ENCODE assay signal across 8 cellular contexts in the genomic region with DNA sequence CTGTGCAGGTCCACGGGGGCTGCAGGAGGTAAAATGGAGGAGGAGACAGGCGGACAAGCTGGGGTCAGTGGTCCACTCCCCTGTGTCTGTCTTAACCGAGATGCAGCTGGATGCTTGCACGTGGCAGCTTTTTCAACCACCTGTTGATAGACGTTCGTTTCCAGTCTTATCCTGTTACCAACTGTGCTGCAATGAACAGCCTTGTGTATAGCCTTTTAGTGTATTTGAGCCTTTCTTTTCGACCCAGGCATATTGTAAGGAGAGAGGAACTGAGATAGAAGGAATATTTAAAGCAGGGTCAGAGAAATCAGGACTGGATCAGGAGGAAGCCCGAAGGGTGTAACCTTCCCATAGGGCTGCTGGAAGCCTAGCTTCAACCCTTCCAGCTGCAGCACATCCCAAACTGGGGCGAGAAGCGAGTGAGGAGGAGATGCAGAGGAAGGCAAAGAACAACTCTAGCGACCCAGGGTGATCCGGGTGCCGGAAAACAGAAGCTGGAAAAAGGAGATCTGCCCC. TPM values are rescaled to one million over a fixed set of nuclear protein-coding genes. Genes with fewer than 3 reads are reported as not detected.
DNase-seq lines count a peak whose midpoint lies in the region; ATAC-seq, FAIRE-seq and TF ChIP-seq lines count a peak whose summit lies in the region.

No MANE protein-coding gene starts in this region.

- peaks cover 60% of the 10 kb centered on the region for H3K27me3 Mint-ChIP-seq in stimulated activated naive CD8-positive, alpha-beta T cell treated with anti-CD3 and anti-CD28 coated beads, Interleukin-15, Interleukin-2, amounts not matched to agents 100 ng/mL and 50 ng/mL, for 24 hours
- peaks cover 70% of the 10 kb centered on the region for H3K27me3 Mint-ChIP-seq in astrocyte (ENCODE audit: low read depth, unreplicated experiment)

- H2AFZ ChIP-seq in astrocyte (ENCODE audit: low read depth, low read length) = peak overlapping the region; percentile 87

- peak overlapping the region; percentile 87 for H3K4me2 ChIP-seq in astrocyte (ENCODE audit: low read length)

- no peaks in the 10 kb centered on the region for H4K20me1 ChIP-seq in astrocyte (ENCODE audit: insufficient read depth, low read length)

- no peak for TF ChIP-seq POLR2A in stomach (IDR thresholded peaks at IDR 0.05)

- H3K27ac Mint-ChIP-seq in stimulated activated naive CD8-positive, alpha-beta T cell treated with anti-CD3 and anti-CD28 coated beads, Interleukin-15, Interleukin-2, amounts not matched to agents 100 ng/mL and 50 ng/mL, for 24 hours = peak overlapping the region; percentile 56
- H3K27ac Mint-ChIP-seq in astrocyte (ENCODE audit: unreplicated experiment) = peak overlapping the region; percentile 15

- H3K4me3 Mint-ChIP-seq in stimulated activated naive CD8-positive, alpha-beta T cell treated with anti-CD3 and anti-CD28 coated beads, Interleukin-15, Interleukin-2, amounts not matched to agents 100 ng/mL and 50 ng/mL, for 24 hours = peak overlapping the region; percentile 75
- H3K4me3 Mint-ChIP-seq in astrocyte (ENCODE audit: unreplicated experiment) = peak overlapping the region; percentile 79

- 1 to 3% (median 3%) methylated on average over 13 of the region's 13 CpGs for WGBS in stomach, 5 donors

- no peaks in the 10 kb centered on the region for H3K36me3 ChIP-seq in astrocyte (ENCODE audit: insufficient read depth, low read length)
- no peaks in the 10 kb centered on the region for H3K36me3 ChIP-seq in kidney (ENCODE audit: control insufficient read depth in 1 of 2, insufficient read depth in 2 of 2, low read length in 2 of 2)
- H3K36me3 ChIP-seq in stomach = no peaks in the 10 kb centered on the region

- no peaks in the 10 kb centered on the region for H3K79me2 ChIP-seq in astrocyte (ENCODE audit: insufficient read depth, low read length)

- peaks cover 13% of the 10 kb centered on the region for H3K4me1 ChIP-seq in astrocyte (ENCODE audit: insufficient read depth, low read length)
- peaks cover 13 to 23% of the 10 kb centered on the region in 2 donors for H3K4me1 ChIP-seq in kidney (ENCODE audit: control insufficient read depth in 1 of 2, insufficient read depth in 1 of 2, low read depth in 1 of 2, low read length in 2 of 2)
- peaks cover 30 to 56% (median 38%) of the 10 kb centered on the region in 4 donors for H3K4me1 ChIP-seq in stomach

- no peak for ATAC-seq in stimulated activated naive CD8-positive, alpha-beta T cell treated with anti-CD3 and anti-CD28 coated beads, Interleukin-15, Interleukin-2, amounts not matched to agents 100 U/mL and 50 U/mL, for 24 hours

- no peak for TF ChIP-seq EP300 in stomach (IDR thresholded peaks at IDR 0.05)

- no peak for FAIRE-seq in astrocyte (lab: Jason Lieb, UNC)
- FAIRE-seq in kidney (lab: Jason Lieb, UNC) = no peak

- H3K9ac ChIP-seq in astrocyte (ENCODE audit: low read length) = no peak overlapping the region
- peak overlapping the region in 1 of 2 donors; percentile 37 for H3K9ac ChIP-seq in kidney (ENCODE audit: low read length in 2 of 2)

- no peak for TF ChIP-seq CTCF in astrocyte (IDR thresholded peaks at IDR 0.05; ENCODE audit: insufficient read depth, low read depth, low read length)
- TF ChIP-seq CTCF in kidney (IDR thresholded peaks at IDR 0.05; ENCODE audit: borderline replicate concordance, extremely low read depth, insufficient read depth) = no peak
- no peak for TF ChIP-seq CTCF in stomach (IDR thresholded peaks at IDR 0.05)

- peaks cover 54% of the 10 kb centered on the region for H3K4me1 Mint-ChIP-seq in stimulated activated naive CD8-positive, alpha-beta T cell treated with anti-CD3 and anti-CD28 coated beads, Interleukin-15, Interleukin-2, amounts not matched to agents 100 ng/mL and 50 ng/mL, for 24 hours (ENCODE audit: low read depth)
- H3K4me1 Mint-ChIP-seq in astrocyte (ENCODE audit: low read depth, unreplicated experiment) = peaks cover 7% of the 10 kb centered on the region

- no peaks in the 10 kb centered on the region for H3K9me3 Mint-ChIP-seq in stimulated activated naive CD8-positive, alpha-beta T cell treated with anti-CD3 and anti-CD28 coated beads, Interleukin-15, Interleukin-2, amounts not matched to agents 100 ng/mL and 50 ng/mL, for 24 hours
- no peaks in the 10 kb centered on the region for H3K9me3 Mint-ChIP-seq in astrocyte (ENCODE audit: unreplicated experiment)

- peak overlapping the region; percentile 46 for H3K4me3 ChIP-seq in astrocyte (ENCODE audit: insufficient read depth, low read depth, low read length)
- peak overlapping the region; percentile 57 to 63 for H3K4me3 ChIP-seq in kidney (ENCODE audit: low read length in 2 of 2)
- H3K4me3 ChIP-seq in stomach = peak overlapping the region; percentile 39 to 50 (median 48)

- no peak for DNase-seq in stimulated activated naive CD8-positive, alpha-beta T cell treated with anti-CD3 and anti-CD28 coated beads, Interleukin-15, Interleukin-2, amounts not matched to agents 100 U/mL and 50 U/mL, for 24 hours
- DNase-seq in astrocyte (ENCODE audit: low read depth) (no peak), kidney (no peak), stomach (no peak), NCI-H2196 (lab: John Stamatoyannopoulos, UW; ENCODE audit: unreplicated experiment) (no peak), EL (no peak), A172 (ENCODE audit: low spot score) (no peak)

- H3K27me3 ChIP-seq in astrocyte (ENCODE audit: insufficient read depth, low read length) (peaks cover 65% of the 10 kb centered on the region), stomach (peaks cover 4 to 81% (median 13%) of the 10 kb centered on the region in 3 donors)

- H3K9me3 ChIP-seq in astrocyte (ENCODE audit: insufficient read depth, low read depth, low read length) (peaks cover 3% of the 10 kb centered on the region), kidney (ENCODE audit: control insufficient read depth in 1 of 2, low read length in 2 of 2) (no peaks in the 10 kb centered on the region), stomach (no peaks in the 10 kb centered on the region)

- H3K27ac ChIP-seq in astrocyte (ENCODE audit: low read depth, low read length) = no peak overlapping the region
- no peak overlapping the region for H3K27ac ChIP-seq in kidney (ENCODE audit: low read depth in 2 of 2, low read length in 2 of 2)
- peak overlapping the region; percentile 67 to 82 (median 80) for H3K27ac ChIP-seq in stomach

- intact Hi-C loops in kidney (cut with DNase I) = no loop called here
- intact Hi-C loops in stomach (cut with DNase I; ENCODE audit: low total_unique reads) = no loop called here

- no peaks in the 10 kb centered on the region for H3K36me3 Mint-ChIP-seq in stimulated activated naive CD8-positive, alpha-beta T cell treated with anti-CD3 and anti-CD28 coated beads, Interleukin-15, Interleukin-2, amounts not matched to agents 100 ng/mL and 50 ng/mL, for 24 hours (ENCODE audit: low read depth)
- H3K36me3 Mint-ChIP-seq in astrocyte (ENCODE audit: low read depth, unreplicated experiment) = no peaks in the 10 kb centered on the region

RNA-seq across cellular contexts. Expression of a gene that starts 11.4 kb away (rescaled TPM):
- not detected in 2 replicates for total RNA-seq in astrocyte
- 0.22 TPM for total RNA-seq in kidney
- 0.26 TPM for polyA plus RNA-seq in kidney (ENCODE audit: insufficient read depth, low read depth, low replicate concordance)
- 10 to 100 TPM in 2 of 5 donors, 1 to 10 TPM in 1, not detected in 2; 4.6 to 12.3 (median 11.0) TPM for total RNA-seq in stomach
- polyA plus RNA-seq in stomach = 10 to 100 TPM in 1 of 3 donors, 1 to 10 TPM in 2; 1.2 to 52.2 (median 4.3) TPM
- total RNA-seq in A172 (2014; rRNA removed; shearing (Covaris generic)) = not detected in 2 replicates

RNA-seq across cellular contexts. Expression of a gene that starts 25.9 kb away (rescaled TPM):
- total RNA-seq in astrocyte (not detected in 2 replicates), kidney (1.3 TPM), stomach (10 to 100 TPM in 1 of 5 donors, 1 to 10 TPM in 1, under 1 TPM in 1, not detected in 2; 0.18 to 13.5 (median 7.1) TPM)
- polyA plus RNA-seq in kidney (ENCODE audit: insufficient read depth, low read depth, low replicate concordance) (not detected), stomach (1 to 10 TPM; 2.4 to 3.4 (median 3.2) TPM)
- total RNA-seq in A172 (2014; rRNA removed; shearing (Covaris generic)) = not detected in 2 replicates

RNA-seq across cellular contexts. Expression of a gene that starts 34.5 kb away (rescaled TPM):
- not detected in 2 replicates for total RNA-seq in astrocyte
- total RNA-seq in kidney = not detected
- not detected for polyA plus RNA-seq in kidney (ENCODE audit: insufficient read depth, low read depth, low replicate concordance)
- total RNA-seq in stomach = not detected
- not detected for polyA plus RNA-seq in stomach
- not detected in 2 replicates for total RNA-seq in A172 (2014; rRNA removed; shearing (Covaris generic))

RNA-seq across cellular contexts. Expression of a gene that starts 34.5 kb away (rescaled TPM):
- total RNA-seq in astrocyte (37.8 and 40.8 TPM in 2 replicates), kidney (71.6 TPM), stomach (100 to 1,000 TPM in 1 of 5 donors, 10 to 100 TPM in 3, 1 to 10 TPM in 1; 1.2 to 141 (median 30.4) TPM)
- polyA plus RNA-seq in kidney (ENCODE audit: insufficient read depth, low read depth, low replicate concordance) (78.3 TPM), stomach (100 to 1,000 TPM in 1 of 3 donors, 10 to 100 TPM in 2; 67.8 to 106 (median 69.7) TPM)
- total RNA-seq in A172 (2014; rRNA removed; shearing (Covaris generic)) = 33.8 and 38.3 TPM in 2 replicates

RNA-seq across cellular contexts. Expression of a gene that starts 40.4 kb away (rescaled TPM):
- total RNA-seq in astrocyte = 16.8 and 21.0 TPM in 2 replicates
- total RNA-seq in kidney = 23.3 TPM
- polyA plus RNA-seq in kidney (ENCODE audit: insufficient read depth, low read depth, low replicate concordance) = 52.8 TPM
- total RNA-seq in stomach = 10 to 100 TPM in 3 of 5 donors, 1 to 10 TPM in 2; 4.1 to 44.2 (median 21.7) TPM
- 10 to 100 TPM; 36.0 to 65.1 (median 52.3) TPM for polyA plus RNA-seq in stomach
- total RNA-seq in A172 (2014; rRNA removed; shearing (Covaris generic)) = 16.7 and 19.4 TPM in 2 replicates

Comparison
In these comparisons a context has a peak if more than half of its experiments do, and no peak if none do; other contexts are left out.
1. H3K27ac ChIP-seq: peak in stomach (5 of 5); none in astrocyte (single experiment) and kidney (0 of 2).
2. Peak in every context shown above with its lines, with median percentiles within 50 percentile points of each other: H3K4me3 ChIP-seq.